Comparison of ENCODE assay signal across 30 cellular contexts in the genomic region with DNA sequence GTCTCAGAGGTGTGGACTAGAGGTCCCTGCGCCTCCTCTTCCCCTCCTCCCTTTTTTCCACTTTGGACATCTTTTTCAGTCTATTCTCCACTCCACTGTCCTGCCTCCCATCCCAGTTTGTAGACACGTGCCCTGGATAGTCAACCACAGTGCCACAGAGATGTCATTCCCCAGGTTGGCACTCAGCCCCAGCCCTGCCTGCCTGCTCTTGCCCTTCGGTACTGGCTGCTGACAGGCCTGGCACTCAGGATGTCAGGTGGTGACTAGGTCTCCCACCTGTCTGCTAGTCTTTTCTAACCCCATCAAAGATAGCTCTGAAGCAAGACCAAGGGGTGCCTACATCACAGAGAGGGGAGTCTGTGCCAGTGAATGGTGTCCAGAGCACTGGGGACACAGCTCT. TPM values are rescaled to one million over a fixed set of nuclear protein-coding genes. Genes with fewer than 3 reads are reported as not detected.
"Had no signal": no experiment of that assay in that cellular context is flagged by ENCODE, and none has a peak within 500 bp of the region (broad histone marks: within the 10 kb centered on the region; RNA-seq: fewer than 3 reads in every experiment).

No MANE protein-coding gene starts in this region.

- DNase-seq: activated B cell treated with CpG ODN at 0.5 μM for 24 hours; activated CD4-positive, alpha-beta memory T cell treated with anti-CD3 and anti-CD28 coated beads for 36 hours; activated CD4-positive, alpha-beta T cell treated with anti-CD3 and anti-CD28 coated beads for 4 hours; activated CD4-positive, alpha-beta T cell treated with anti-CD3 and anti-CD28 coated beads, Interleukin-2, amount 50 U/mL, for 1 hour; activated CD4-positive, CD25-positive, alpha-beta regulatory T cell treated with anti-CD3 and anti-CD28 coated beads, Interleukin-2, amount 50 U/mL, for 72 hours; activated CD8-positive, alpha-beta memory T cell treated with anti-CD3 and anti-CD28 coated beads, Interleukin-2, amount 50 U/mL, for 48 hours; activated effector memory CD4-positive, alpha-beta T cell treated with Interleukin-2 at 50 U/mL for 16 hours; activated naive CD4-positive, alpha-beta T cell treated with anti-CD3 and anti-CD28 coated beads, Interleukin-2, amount 10 ng/mL, durations not matched to agents 7 days and 5 days; activated naive CD8-positive, alpha-beta T cell treated with anti-CD3 and anti-CD28 coated beads, Interleukin-2, amount 50 U/mL, for 24 hours; activated T-cell treated with anti-CD3 and anti-CD28 coated beads, Interleukin-2, amount 50 U/mL, for 48 hours; anterior cingulate cortex; brain microvascular endothelial cell; IMR-90; NCI-H1436 treated with DMSO at 0.1 percent for 48 hours; NCI-H187 treated with DMSO at 0.1 percent for 48 hours; NCI-H2081; NCI-H345; NCI-H524 treated with DMSO at 0.1 percent for 48 hours; PC-9; Right ventricle myocardium superior; SW 1271; T-helper 1 cell; T-helper 2 cell; T-helper 9 cell had no signal

- H3K4me2 ChIP-seq: PC-9 had no signal

- H3K27ac ChIP-seq: brain microvascular endothelial cell, cardiac muscle cell, PC-9, VCaP had no signal

- ATAC-seq: activated naive CD8-positive, alpha-beta T cell treated with anti-CD3 and anti-CD28 coated beads, Interleukin-2, amount 50 U/mL, for 24 hours; K562 had no signal

- H3K27me3 ChIP-seq: brain microvascular endothelial cell, cardiac muscle cell had no signal

- H3K4me3 ChIP-seq: cardiac muscle cell, K562, PC-9 had no signal

- H2AFZ ChIP-seq: PC-9 had no signal

- H3K36me3 ChIP-seq: brain microvascular endothelial cell, cardiac muscle cell had no signal

RNA-seq across cellular contexts. Expression of gene KRT71, which starts 15.8 kb away (rescaled TPM):
- total RNA-seq: activated B cell treated with CpG ODN at 0.5 μM for 24 hours; activated CD4-positive, alpha-beta memory T cell treated with anti-CD3 and anti-CD28 coated beads for 36 hours; cardiac muscle cell; IMR-90; K562; MCF 10A; NCI-H460; OCI-LY7; PC-9; Right ventricle myocardium superior had no signal

RNA-seq across cellular contexts. Expression of gene KRT5, which starts 16.9 kb away (rescaled TPM):
- total RNA-seq: activated B cell treated with CpG ODN at 0.5 μM for 24 hours; activated CD4-positive, alpha-beta memory T cell treated with anti-CD3 and anti-CD28 coated beads for 36 hours; cardiac muscle cell; IMR-90; K562; NCI-H460; Right ventricle myocardium superior had no signal

RNA-seq across cellular contexts. Expression of gene KRT74, which starts 36.5 kb away (rescaled TPM):
- total RNA-seq: activated B cell treated with CpG ODN at 0.5 μM for 24 hours; activated CD4-positive, alpha-beta memory T cell treated with anti-CD3 and anti-CD28 coated beads for 36 hours; cardiac muscle cell; IMR-90; K562; MCF 10A; NCI-H460; OCI-LY7; PC-9; Right ventricle myocardium superior had no signal

RNA-seq across cellular contexts. Expression of gene KRT6A, which starts 44.0 kb away (rescaled TPM):
- total RNA-seq: activated B cell treated with CpG ODN at 0.5 μM for 24 hours; activated CD4-positive, alpha-beta memory T cell treated with anti-CD3 and anti-CD28 coated beads for 36 hours; cardiac muscle cell; IMR-90; K562; NCI-H460; Right ventricle myocardium superior had no signal
